Comparison of ENCODE assay signal across 9 cellular contexts in the genomic region with DNA sequence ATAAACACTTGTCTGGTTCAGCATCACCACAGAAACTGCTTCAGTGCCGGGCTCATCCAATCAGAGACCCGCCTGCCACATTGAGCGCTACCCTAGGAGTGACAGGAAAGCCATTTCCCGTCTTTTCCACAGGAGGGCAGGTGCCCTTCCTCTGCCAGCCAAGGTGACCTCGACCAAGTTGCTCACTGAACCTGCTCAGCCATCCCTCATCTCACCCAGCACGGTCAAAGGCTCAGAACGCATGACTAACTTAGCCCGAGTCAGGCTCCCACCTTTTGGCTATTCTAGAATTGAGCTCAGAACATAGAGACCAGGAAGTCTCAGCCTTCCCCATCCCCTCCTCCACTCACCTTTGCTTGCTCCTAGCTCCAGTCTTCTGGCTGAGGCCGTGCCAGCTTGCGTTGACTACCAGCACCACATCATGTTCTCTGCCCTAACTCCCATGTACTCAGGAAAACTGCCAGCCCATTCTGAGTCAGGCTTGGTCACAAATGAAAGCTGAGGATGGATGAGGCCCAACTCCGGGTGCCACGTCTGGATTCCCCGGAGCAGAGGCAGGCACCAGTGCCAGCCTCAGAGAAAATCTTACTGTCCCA. TPM values are rescaled to one million over a fixed set of nuclear protein-coding genes. Genes with fewer than 3 reads are reported as not detected.
DNase-seq lines count a peak whose midpoint lies in the region; ATAC-seq and TF ChIP-seq lines count a peak whose summit lies in the region.
"Had no signal": no experiment of that assay in that cellular context is flagged by ENCODE, and none has a peak within 500 bp of the region (broad histone marks: within the 10 kb centered on the region; RNA-seq: fewer than 3 reads in every experiment).

No MANE protein-coding gene starts in this region.

- no peak overlapping the region for H3K4me3 Mint-ChIP-seq in MCF 10A (ENCODE audit: unreplicated experiment)
- peak overlapping the region in 3 of 10 donors; percentile 13 to 41 (median 19) for H3K4me3 Mint-ChIP-seq in naive thymus-derived CD4-positive, alpha-beta T cell

- H3K4me1 ChIP-seq in naive thymus-derived CD4-positive, alpha-beta T cell (ENCODE audit: control insufficient read depth in 2 of 2, insufficient read depth in 2 of 2, low read length in 2 of 2): no peaks in the 10 kb centered on the region

- ATAC-seq in GM18511 (IDR thresholded peaks at IDR 0.05; ENCODE audit: unreplicated experiment) (no peak), GM21737 (IDR thresholded peaks at IDR 0.05; ENCODE audit: unreplicated experiment) (no peak)
- ATAC-seq in naive thymus-derived CD4-positive, alpha-beta T cell: no peak

- DNase-seq in D341Med (ENCODE audit: low spot score) (peak; percentile 65), NCI-H1417 (lab: John Stamatoyannopoulos, UW) (peak; percentile 54 to 88 (median 72)), MCF 10A (ENCODE audit: unreplicated experiment) (peak; percentile 76), myocyte (ENCODE audit: low read depth) (peak; percentile 61), NCI-H146 treated with DMSO at 0.1 percent for 48 hours (lab: John Stamatoyannopoulos, UW; ENCODE audit: unreplicated experiment) (no peak)
- DNase-seq in naive thymus-derived CD4-positive, alpha-beta T cell: no peak

- POLR2A ChIA-PET in MCF 10A (lab: Yijun Ruan, JAX): interaction anchor here (0.7 to 2.3 kb wide), 4 partner anchors 7 to 172 kb away, joined by 3 to 19 read pairs (median 3); partner anchors contain the start of gene MRPS23
- POLR2A ChIA-PET in naive thymus-derived CD4-positive, alpha-beta T cell (lab: Charles Lee): no interaction called here

- H3K36me3 Mint-ChIP-seq in MCF 10A (ENCODE audit: insufficient read depth, unreplicated experiment): peaks cover 22% of the 10 kb centered on the region
- peaks cover 0 to 12% (median 4%) of the 10 kb centered on the region in 5 donors for H3K36me3 Mint-ChIP-seq in naive thymus-derived CD4-positive, alpha-beta T cell

- CTCF ChIA-PET in MCF 10A (lab: Yijun Ruan, JAX): interaction anchor here (0.5 to 5.6 kb wide), 60 partner anchors 10 to 886 kb away, joined by 3 to 38 read pairs (median 4); partner anchors contain the start of gene MRPS23
- CTCF ChIA-PET in naive thymus-derived CD4-positive, alpha-beta T cell (lab: Charles Lee): interaction anchor here (0.5 to 2.8 kb wide), 15 partner anchors 7 to 706 kb away, joined by 3 to 14 read pairs (median 3); partner anchors contain the start of gene MRPS23

- BruUV-seq in MCF 10A (replicated peaks; lab: Mats Ljungman, UMichigan): no TSS peak

- peak overlapping the region; percentile 40 for H3K27ac Mint-ChIP-seq in MCF 10A (ENCODE audit: low read depth, unreplicated experiment)
- peak overlapping the region in 2 of 9 donors; percentile 31 to 68 for H3K27ac Mint-ChIP-seq in naive thymus-derived CD4-positive, alpha-beta T cell

- no peak overlapping the region for H3K27ac ChIP-seq in naive thymus-derived CD4-positive, alpha-beta T cell (ENCODE audit: low read depth, low read length)
- H3K27ac ChIP-seq: neutrophil had no signal

- no peaks in the 10 kb centered on the region for H3K27me3 Mint-ChIP-seq in MCF 10A (ENCODE audit: insufficient read depth, unreplicated experiment)
- H3K27me3 Mint-ChIP-seq in naive thymus-derived CD4-positive, alpha-beta T cell: no peaks in the 10 kb centered on the region

- no peak overlapping the region for H3K4me3 ChIP-seq in naive thymus-derived CD4-positive, alpha-beta T cell (ENCODE audit: low read length)

- TF ChIP-seq CTCF in MCF 10A (IDR thresholded peaks at IDR 0.05; ENCODE audit: unreplicated experiment): no peak

- no peaks in the 10 kb centered on the region for H3K9me3 ChIP-seq in naive thymus-derived CD4-positive, alpha-beta T cell (ENCODE audit: control insufficient read depth in 2 of 3, low read length in 3 of 3)
- H3K9me3 ChIP-seq: neutrophil had no signal

- no peaks in the 10 kb centered on the region for H3K27me3 ChIP-seq in naive thymus-derived CD4-positive, alpha-beta T cell (ENCODE audit: control insufficient read depth in 2 of 2, insufficient read depth in 2 of 2, low read length in 2 of 2)
- H3K27me3 ChIP-seq: neutrophil had no signal

- peaks cover 9 to 18% (median 10%) of the 10 kb centered on the region in 3 experiments for H3K36me3 ChIP-seq in naive thymus-derived CD4-positive, alpha-beta T cell (ENCODE audit: control insufficient read depth in 2 of 3, insufficient read depth in 3 of 3, low read length in 3 of 3)

- intact Hi-C loops in MCF 10A (cut with micrococcal nuclease): loop anchor here (10.0 kb wide), 1 partner anchor 589 kb away; no protein-coding TSS in a partner anchor
- intact Hi-C loops in naive thymus-derived CD4-positive, alpha-beta T cell (cut with micrococcal nuclease): no loop called here

- no peaks in the 10 kb centered on the region for H3K9me3 Mint-ChIP-seq in MCF 10A (ENCODE audit: unreplicated experiment)
- H3K9me3 Mint-ChIP-seq in naive thymus-derived CD4-positive, alpha-beta T cell: no peaks in the 10 kb centered on the region

- peaks cover 15% of the 10 kb centered on the region for H3K4me1 Mint-ChIP-seq in MCF 10A (ENCODE audit: insufficient read depth, unreplicated experiment)
- peaks cover 0 to 13% (median 4%) of the 10 kb centered on the region in 7 donors for H3K4me1 Mint-ChIP-seq in naive thymus-derived CD4-positive, alpha-beta T cell

RNA-seq across cellular contexts. Expression of gene MRPS23, which starts 15.6 kb away (rescaled TPM):
- total RNA-seq in MCF 10A (2022) (54.1 and 59.3 TPM in 2 replicates), myocyte (23.3 and 27.3 TPM in 2 replicates)
- polyA plus RNA-seq in myocyte (2012): 58.8 TPM
- 10 to 100 TPM; 13.0 to 40.5 (median 24.6) TPM for total RNA-seq in naive thymus-derived CD4-positive, alpha-beta T cell
- 10 to 100 TPM; 26.5 to 42.8 TPM for polyA plus RNA-seq in naive thymus-derived CD4-positive, alpha-beta T cell

Comparison
In these comparisons a context has a peak if more than half of its experiments do, and no peak if none do; other contexts are left out.
1. DNase-seq: peak in D341Med (single experiment), NCI-H1417 (3 of 3), MCF 10A (single experiment) and myocyte (single experiment); none in NCI-H146 treated with DMSO at 0.1 percent for 48 hours (single experiment) and naive thymus-derived CD4-positive, alpha-beta T cell (0 of 9).